16 cellular contexts compared by ENCODE assay signal in the genomic region with DNA sequence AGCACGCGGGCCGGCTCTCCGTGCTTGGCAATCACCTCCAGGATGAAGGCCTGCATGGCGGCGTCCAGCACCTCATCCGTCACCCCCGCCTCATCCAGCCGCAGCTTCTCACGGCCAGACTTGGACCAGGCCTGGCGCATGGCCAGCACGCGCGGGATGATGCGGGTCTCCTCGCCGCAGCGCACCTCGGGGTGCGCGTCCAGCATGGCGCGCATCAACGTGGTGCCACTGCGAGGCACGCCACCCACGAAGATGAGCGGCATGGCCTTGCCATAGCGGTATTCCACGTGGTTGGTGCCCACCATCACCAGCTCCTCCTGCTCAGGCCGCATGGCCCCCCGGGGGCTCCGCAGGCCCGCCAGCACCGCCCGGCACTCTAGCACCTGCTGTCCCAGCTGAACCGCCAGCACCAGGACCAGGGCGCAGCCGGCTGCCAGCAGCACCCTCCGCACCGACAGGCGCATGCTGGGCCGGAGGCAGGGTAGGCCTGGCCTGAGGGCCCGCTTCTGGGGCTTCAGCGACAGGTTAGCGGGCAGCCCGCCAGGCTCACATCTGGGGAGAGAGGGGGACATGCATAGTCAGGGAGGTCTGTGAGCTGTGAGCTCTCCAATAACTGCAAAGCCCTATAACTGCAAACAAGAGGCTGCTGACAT. TPM values are rescaled to one million over a fixed set of nuclear protein-coding genes. Genes with fewer than 3 reads are reported as not detected.
DNase-seq lines count a peak whose midpoint lies in the region; ATAC-seq and TF ChIP-seq lines count a peak whose summit lies in the region.
"Had no signal": no experiment of that assay in that cellular context is flagged by ENCODE, and none has a peak within 500 bp of the region (broad histone marks: within the 10 kb centered on the region; RNA-seq: fewer than 3 reads in every experiment).

No MANE protein-coding gene starts in this region.

- DNase-seq in GM06990 (ENCODE audit: extremely low read depth, insufficient read length) (peak; percentile 15), neuronal stem cell (ENCODE audit: low spot score) (no peak), NCI-H2227 treated with DMSO at 0.1 percent for 48 hours (lab: John Stamatoyannopoulos, UW) (no peak), NCI-H2171 treated with DMSO at 0.1 percent for 48 hours (lab: John Stamatoyannopoulos, UW) (no peak), SIG-M5 (lab: John Stamatoyannopoulos, UW) (no peak)
- no peak for DNase-seq in activated naive CD8-positive, alpha-beta T cell treated with anti-CD3 and anti-CD28 coated beads, Interleukin-2, amount 50 U/mL, for 24 hours
- DNase-seq: CD8-positive, alpha-beta T cell; COR-L47; DMS153; DMS79 treated with DMSO at 0.1 percent for 48 hours; EL; H9; IMR-90 had no signal

- H3K4me3 ChIP-seq in GM06990 (replicated peaks; ENCODE audit: low read depth, low read length) (no peak overlapping the region), neuronal stem cell (ENCODE audit: low read length in 2 of 2) (no peak overlapping the region)

- no peak overlapping the region for H2BK120ac ChIP-seq in neuronal stem cell (ENCODE audit: low read depth, low read length)

- no peak overlapping the region for H3K9ac ChIP-seq in neuronal stem cell (ENCODE audit: low read depth, low read length, poor library complexity)

- H2BK15ac ChIP-seq in neuronal stem cell (ENCODE audit: low read length): no peak overlapping the region

- no CpG with 5 or more reads among the region's 47 CpGs for WGBS in neuronal stem cell (ENCODE audit: extremely low coverage in 2 of 2, insufficient read length in 2 of 2, insufficient replicate concordance in 1 of 2), 2 donors

- H3K4ac ChIP-seq in neuronal stem cell (ENCODE audit: low read length): no peak overlapping the region

- intact Hi-C loops in dendritic cell treated with granulocyte-macrophage colony-stimulating factor and Interleukin-4, amounts not matched to agents 40 ng/mL and 50 ng/mL, for 4 days (cut with micrococcal nuclease): no loop called here

- H3K4me1 Mint-ChIP-seq in dendritic cell treated with granulocyte-macrophage colony-stimulating factor and Interleukin-4, amounts not matched to agents 40 ng/mL and 50 ng/mL, for 4 days (ENCODE audit: low read depth): peaks cover 36% of the 10 kb centered on the region
- peaks cover 39% of the 10 kb centered on the region for H3K4me1 Mint-ChIP-seq in activated naive CD8-positive, alpha-beta T cell treated with anti-CD3 and anti-CD28 coated beads, Interleukin-2, amount 50 U/mL, for 24 hours

- H3K18ac ChIP-seq in neuronal stem cell (ENCODE audit: low read length): no peak overlapping the region

- H3K4me1 ChIP-seq in neuronal stem cell (ENCODE audit: control insufficient read depth in 2 of 2, insufficient read depth in 1 of 2, low read depth in 1 of 2, low read length in 2 of 2): no peaks in the 10 kb centered on the region

- H3K14ac ChIP-seq in neuronal stem cell (ENCODE audit: low read length): no peak overlapping the region

- no peak overlapping the region for H2BK5ac ChIP-seq in neuronal stem cell (ENCODE audit: low read length)

- no peak for TF ChIP-seq CTCF in GM06990 (IDR thresholded peaks at IDR 0.05; ENCODE audit: insufficient read depth, low read length, poor library complexity, severe bottlenecking)

- H3K79me1 ChIP-seq in neuronal stem cell (ENCODE audit: low read depth, low read length): peaks cover 3% of the 10 kb centered on the region

- no peaks in the 10 kb centered on the region for H3K9me3 Mint-ChIP-seq in dendritic cell treated with granulocyte-macrophage colony-stimulating factor and Interleukin-4, amounts not matched to agents 40 ng/mL and 50 ng/mL, for 4 days
- H3K9me3 Mint-ChIP-seq in activated naive CD8-positive, alpha-beta T cell treated with anti-CD3 and anti-CD28 coated beads, Interleukin-2, amount 50 U/mL, for 24 hours: no peaks in the 10 kb centered on the region
- H3K9me3 Mint-ChIP-seq: CD8-positive, alpha-beta T cell; H9 had no signal

- no peak overlapping the region for H4K91ac ChIP-seq in neuronal stem cell (ENCODE audit: low read depth, low read length, poor library complexity)

- peaks cover 73% of the 10 kb centered on the region for H3K36me3 Mint-ChIP-seq in dendritic cell treated with granulocyte-macrophage colony-stimulating factor and Interleukin-4, amounts not matched to agents 40 ng/mL and 50 ng/mL, for 4 days (ENCODE audit: low read depth)
- H3K36me3 Mint-ChIP-seq in activated naive CD8-positive, alpha-beta T cell treated with anti-CD3 and anti-CD28 coated beads, Interleukin-2, amount 50 U/mL, for 24 hours (ENCODE audit: low read depth): peaks cover 23% of the 10 kb centered on the region

- H2AFZ ChIP-seq in neuronal stem cell (ENCODE audit: low read length): no peak overlapping the region

- H3K4me3 Mint-ChIP-seq in dendritic cell treated with granulocyte-macrophage colony-stimulating factor and Interleukin-4, amounts not matched to agents 40 ng/mL and 50 ng/mL, for 4 days: no peak overlapping the region
- H3K4me3 Mint-ChIP-seq in activated naive CD8-positive, alpha-beta T cell treated with anti-CD3 and anti-CD28 coated beads, Interleukin-2, amount 50 U/mL, for 24 hours: no peak overlapping the region
- H3K4me3 Mint-ChIP-seq: B cell; CD14-positive monocyte; CD8-positive, alpha-beta T cell; H9 had no signal

- peak overlapping the region; percentile 93 for H3K27ac Mint-ChIP-seq in dendritic cell treated with granulocyte-macrophage colony-stimulating factor and Interleukin-4, amounts not matched to agents 40 ng/mL and 50 ng/mL, for 4 days
- H3K27ac Mint-ChIP-seq in activated naive CD8-positive, alpha-beta T cell treated with anti-CD3 and anti-CD28 coated beads, Interleukin-2, amount 50 U/mL, for 24 hours: no peak overlapping the region
- H3K27ac Mint-ChIP-seq: B cell; CD8-positive, alpha-beta T cell had no signal

- H3K27me3 Mint-ChIP-seq in dendritic cell treated with granulocyte-macrophage colony-stimulating factor and Interleukin-4, amounts not matched to agents 40 ng/mL and 50 ng/mL, for 4 days: no peaks in the 10 kb centered on the region
- H3K27me3 Mint-ChIP-seq in activated naive CD8-positive, alpha-beta T cell treated with anti-CD3 and anti-CD28 coated beads, Interleukin-2, amount 50 U/mL, for 24 hours: no peaks in the 10 kb centered on the region
- H3K27me3 Mint-ChIP-seq: B cell had no signal

- peak overlapping the region; percentile 39 for H3K23ac ChIP-seq in neuronal stem cell (ENCODE audit: low read depth, low read length, poor library complexity)

- no peak for ATAC-seq in activated naive CD8-positive, alpha-beta T cell treated with anti-CD3 and anti-CD28 coated beads, Interleukin-2, amount 50 U/mL, for 24 hours
- ATAC-seq: CD8-positive, alpha-beta T cell had no signal

- no peak overlapping the region for H3K27ac ChIP-seq in neuronal stem cell (replicated peaks; ENCODE audit: low read length)

- no peak overlapping the region for H4K8ac ChIP-seq in neuronal stem cell (ENCODE audit: low read depth, low read length)

- H3K9me3 ChIP-seq in neuronal stem cell (replicated peaks in 1 of 2; ENCODE audit: control insufficient read depth in 2 of 2, insufficient read depth in 1 of 2, low read depth in 1 of 2, low read length in 2 of 2): peaks cover 0 to 2% of the 10 kb centered on the region in 2 donors

- H3K27me3 ChIP-seq in GM06990 (replicated peaks; ENCODE audit: control insufficient read depth, insufficient read depth, low read length) (no peaks in the 10 kb centered on the region), neuronal stem cell (ENCODE audit: control insufficient read depth in 3 of 3, insufficient read depth in 3 of 3, low read depth in 1 of 3, low read length in 3 of 3) (no peaks in the 10 kb centered on the region)

- H3K4me2 ChIP-seq in neuronal stem cell (ENCODE audit: insufficient read depth, low read length, poor library complexity, severe bottlenecking): no peak overlapping the region

- H2AK5ac ChIP-seq in neuronal stem cell (ENCODE audit: low read depth, low read length): no peak overlapping the region

- H3K36me3 ChIP-seq in GM06990 (ENCODE audit: control insufficient read depth, insufficient read depth, low read length) (peaks cover 12% of the 10 kb centered on the region), neuronal stem cell (replicated peaks in 1 of 2; ENCODE audit: control insufficient read depth in 2 of 2, insufficient read depth in 2 of 2, low read length in 2 of 2) (peaks cover 11 to 80% of the 10 kb centered on the region in 2 donors)

- peak overlapping the region; percentile 61 for H2BK12ac ChIP-seq in neuronal stem cell (ENCODE audit: low read length)

RNA-seq across cellular contexts. Expression of a gene that starts 29.0 kb away (rescaled TPM):
- 10.5 TPM for polyA plus RNA-seq in neuronal stem cell (2013, experiment 1 of 2)
- 10.7 TPM for polyA plus RNA-seq in neuronal stem cell (2013, experiment 2 of 2)

RNA-seq across cellular contexts. Expression of a gene that starts 48.6 kb away (rescaled TPM):
- 19.5 TPM for polyA plus RNA-seq in neuronal stem cell (2013, experiment 1 of 2)
- polyA plus RNA-seq in neuronal stem cell (2013, experiment 2 of 2): 18.8 TPM

RNA-seq across cellular contexts. Expression of a gene that starts 57.6 kb away (rescaled TPM):
- polyA plus RNA-seq in neuronal stem cell (2013, experiment 1 of 2): 11.3 TPM
- 11.1 TPM for polyA plus RNA-seq in neuronal stem cell (2013, experiment 2 of 2)

RNA-seq across cellular contexts. Expression of a gene that starts 57.7 kb away (rescaled TPM):
- 29.8 TPM for polyA plus RNA-seq in neuronal stem cell (2013, experiment 1 of 2)
- polyA plus RNA-seq in neuronal stem cell (2013, experiment 2 of 2): 30.4 TPM
